Comparison of ENCODE assay signal across 25 cellular contexts in the genomic region with DNA sequence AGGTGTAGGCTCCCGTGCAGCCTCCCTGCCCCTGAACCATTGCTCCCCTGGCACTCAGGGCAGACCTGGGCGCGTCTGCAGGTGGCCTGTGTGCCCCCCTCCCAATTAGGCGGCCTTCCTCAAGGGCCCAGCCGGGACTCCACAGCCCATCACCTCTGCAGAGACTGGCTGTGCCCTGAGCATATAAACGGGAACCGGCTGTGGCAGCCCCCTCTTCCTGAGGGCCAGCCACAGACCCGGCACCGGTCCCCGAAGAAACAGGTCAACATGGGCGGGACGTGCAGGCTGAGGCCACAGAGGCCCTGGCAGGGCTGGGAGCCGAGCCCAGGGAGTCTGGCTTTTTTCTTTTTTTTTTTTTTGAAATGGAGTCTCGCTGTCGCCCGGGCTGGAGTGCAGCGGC. TPM values are rescaled to one million over a fixed set of nuclear protein-coding genes. Genes with fewer than 3 reads are reported as not detected.
DNase-seq lines count a peak whose midpoint lies in the region; ATAC-seq, FAIRE-seq and TF ChIP-seq lines count a peak whose summit lies in the region.
"Had no signal": no experiment of that assay in that cellular context is flagged by ENCODE, and none has a peak within 500 bp of the region (broad histone marks: within the 10 kb centered on the region; RNA-seq: fewer than 3 reads in every experiment).

No MANE protein-coding gene starts in this region.

- no peak for TF ChIP-seq CTCF in sigmoid colon (IDR thresholded peaks at IDR 0.05)
- no peak for TF ChIP-seq CTCF in CD8-positive, alpha-beta T cell (IDR thresholded peaks at IDR 0.05)

- no peaks in the 10 kb centered on the region for H3K27me3 ChIP-seq in sigmoid colon
- no peaks in the 10 kb centered on the region for H3K27me3 ChIP-seq in CD8-positive, alpha-beta T cell (ENCODE audit: insufficient read depth, low read length)

- peaks cover 0 to 23% (median 6%) of the 10 kb centered on the region in 4 donors for H3K36me3 ChIP-seq in sigmoid colon
- no peaks in the 10 kb centered on the region for H3K36me3 ChIP-seq in CD8-positive, alpha-beta T cell (ENCODE audit: insufficient read depth, low read length)

- H3K27ac Mint-ChIP-seq in CD8-positive, alpha-beta T cell = no peak overlapping the region
- H3K27ac Mint-ChIP-seq in immature natural killer cell = no peak overlapping the region
- H3K27ac Mint-ChIP-seq: activated CD4-positive, alpha-beta T cell treated with anti-CD3 and anti-CD28 coated beads for 36 hours; activated naive CD4-positive, alpha-beta T cell treated with anti-CD3 and anti-CD28 coated beads, Interleukin-2, amount 10 ng/mL, durations not matched to agents 7 days and 5 days; activated T-helper 17 cell treated with anti-CD3 and anti-CD28 coated beads, Interleukin-2, amount 50 U/mL, for 72 hours; stimulated activated memory B cell treated with anti-CD40 and anti-IgM and Interleukin-4, amounts not matched to agents 10 μg/mL and 1 μg/mL and 100 μg/mL, for 72 hours had no signal

- intact Hi-C loops in left colon (cut with DNase I, micrococcal nuclease) = no loop called here
- intact Hi-C loops in sigmoid colon (cut with DNase I) = no loop called here
- intact Hi-C loops in CD8-positive, alpha-beta T cell (cut with DNase I, micrococcal nuclease) = no loop called here

- POLR2A ChIA-PET in CD8-positive, alpha-beta T cell (lab: Charles Lee) = no interaction called here

- H3K4me3 ChIP-seq in sigmoid colon = no peak overlapping the region
- no peak overlapping the region for H3K4me3 ChIP-seq in CD8-positive, alpha-beta T cell (ENCODE audit: low read depth, low read length)
- H3K4me3 ChIP-seq: psoas muscle had no signal

- H3K9me3 ChIP-seq in sigmoid colon = no peaks in the 10 kb centered on the region
- H3K9me3 ChIP-seq in CD8-positive, alpha-beta T cell (ENCODE audit: low read length) = no peaks in the 10 kb centered on the region
- H3K9me3 ChIP-seq: psoas muscle had no signal

- no peak for TF ChIP-seq EP300 in sigmoid colon (IDR thresholded peaks at IDR 0.05)

- no peak for FAIRE-seq in H54 (lab: Jason Lieb, UNC)
- FAIRE-seq: G401.6 had no signal

- peaks cover 0 to 57% (median 48%) of the 10 kb centered on the region in 4 donors for H3K4me1 ChIP-seq in sigmoid colon
- peaks cover 3% of the 10 kb centered on the region for H3K4me1 ChIP-seq in CD8-positive, alpha-beta T cell (ENCODE audit: insufficient read depth, low read length)

- ATAC-seq in left colon (peak; percentile 48), HG03196 (IDR thresholded peaks at IDR 0.05; ENCODE audit: unreplicated experiment) (no peak)
- ATAC-seq in CD8-positive, alpha-beta T cell = no peak
- ATAC-seq: activated CD4-positive, alpha-beta T cell treated with anti-CD3 and anti-CD28 coated beads for 36 hours; activated T-helper 17 cell treated with anti-CD3 and anti-CD28 coated beads, Interleukin-2, amount 50 U/mL, for 72 hours; left ventricle myocardium superior; Panc1; stimulated activated memory B cell treated with anti-CD40 and anti-IgM and Interleukin-4, amounts not matched to agents 10 μg/mL and 1 μg/mL and 100 μg/mL, for 72 hours had no signal

- H3K4me3 Mint-ChIP-seq in CD8-positive, alpha-beta T cell = no peak overlapping the region
- H3K4me3 Mint-ChIP-seq in immature natural killer cell = no peak overlapping the region
- H3K4me3 Mint-ChIP-seq: activated CD4-positive, alpha-beta T cell treated with anti-CD3 and anti-CD28 coated beads for 36 hours; activated naive CD4-positive, alpha-beta T cell treated with anti-CD3 and anti-CD28 coated beads, Interleukin-2, amount 10 ng/mL, durations not matched to agents 7 days and 5 days; activated T-helper 17 cell treated with anti-CD3 and anti-CD28 coated beads, Interleukin-2, amount 50 U/mL, for 72 hours; CD14-positive monocyte; H9; stimulated activated memory B cell treated with anti-CD40 and anti-IgM and Interleukin-4, amounts not matched to agents 10 μg/mL and 1 μg/mL and 100 μg/mL, for 72 hours had no signal

- no peak for DNase-seq in left colon
- peak; percentile 68 for DNase-seq in sigmoid colon
- DNase-seq in CD8-positive, alpha-beta T cell = no peak
- no peak for DNase-seq in H54 (ENCODE audit: insufficient read length, low spot score)
- DNase-seq in immature natural killer cell = no peak
- DNase-seq: activated CD4-positive, alpha-beta T cell treated with anti-CD3 and anti-CD28 coated beads for 36 hours; activated naive CD4-positive, alpha-beta T cell treated with anti-CD3 and anti-CD28 coated beads, Interleukin-2, amount 10 ng/mL, durations not matched to agents 7 days and 5 days; Calu3; DMS79; H9; hypothalamus; Karpas-422; left ventricle myocardium superior; NCI-H146; NCI-H446; NCI-H748 treated with DMSO at 0.1 percent for 48 hours; SHP77 had no signal

- H3K36me3 Mint-ChIP-seq in CD8-positive, alpha-beta T cell = peaks cover 36% of the 10 kb centered on the region
- peaks cover 0 to 3% (median 0%) of the 10 kb centered on the region in 3 donors for H3K36me3 Mint-ChIP-seq in immature natural killer cell

- no peaks in the 10 kb centered on the region for H3K9me3 Mint-ChIP-seq in CD8-positive, alpha-beta T cell
- no peaks in the 10 kb centered on the region for H3K9me3 Mint-ChIP-seq in immature natural killer cell
- H3K9me3 Mint-ChIP-seq: activated T-helper 17 cell treated with anti-CD3 and anti-CD28 coated beads, Interleukin-2, amount 50 U/mL, for 72 hours; H9 had no signal

- H3K4me1 Mint-ChIP-seq in CD8-positive, alpha-beta T cell (ENCODE audit: low read depth) = peaks cover 14% of the 10 kb centered on the region
- H3K4me1 Mint-ChIP-seq in immature natural killer cell = peaks cover 8 to 11% of the 10 kb centered on the region in 2 donors
- H3K4me1 Mint-ChIP-seq: activated T-helper 17 cell treated with anti-CD3 and anti-CD28 coated beads, Interleukin-2, amount 50 U/mL, for 72 hours had no signal

- H3K27me3 Mint-ChIP-seq in CD8-positive, alpha-beta T cell (ENCODE audit: low read depth) = no peaks in the 10 kb centered on the region
- peaks cover 0 to 7% (median 4%) of the 10 kb centered on the region in 3 donors for H3K27me3 Mint-ChIP-seq in immature natural killer cell (ENCODE audit: low read depth in 3 of 3)
- H3K27me3 Mint-ChIP-seq: activated CD4-positive, alpha-beta T cell treated with anti-CD3 and anti-CD28 coated beads for 36 hours; activated naive CD4-positive, alpha-beta T cell treated with anti-CD3 and anti-CD28 coated beads, Interleukin-2, amount 10 ng/mL, durations not matched to agents 7 days and 5 days; activated T-helper 17 cell treated with anti-CD3 and anti-CD28 coated beads, Interleukin-2, amount 50 U/mL, for 72 hours; stimulated activated memory B cell treated with anti-CD40 and anti-IgM and Interleukin-4, amounts not matched to agents 10 μg/mL and 1 μg/mL and 100 μg/mL, for 72 hours had no signal

- no peak for TF ChIP-seq POLR2A in sigmoid colon (IDR thresholded peaks at IDR 0.05)
- no peak for TF ChIP-seq POLR2A in H54 (IDR thresholded peaks at IDR 0.05; ENCODE audit: low read depth, low read length)

- H3K27ac ChIP-seq in angular gyrus (ENCODE audit: low read depth, low read length) (peak overlapping the region; percentile 97), sigmoid colon (peak overlapping the region; percentile 12 to 86 (median 81))
- H3K27ac ChIP-seq in CD8-positive, alpha-beta T cell (ENCODE audit: low read depth, low read length) = no peak overlapping the region
- H3K27ac ChIP-seq: psoas muscle had no signal

- CTCF ChIA-PET in CD8-positive, alpha-beta T cell (lab: Charles Lee) = no interaction called here

- 74 to 84% methylated on average over 17 of the region's 17 CpGs for WGBS in sigmoid colon, 2 donors

RNA-seq across cellular contexts. Expression of gene PIAS4, which starts 12.0 kb away (rescaled TPM):
- total RNA-seq in left colon = 10 to 100 TPM; 25.1 to 27.7 TPM
- 10 to 100 TPM; 16.5 to 29.9 (median 19.3) TPM for total RNA-seq in sigmoid colon
- polyA plus RNA-seq in sigmoid colon = 10 to 100 TPM in 2 of 3 donors, 1 to 10 TPM in 1; 7.2 to 21.8 (median 15.0) TPM
- total RNA-seq in CD8-positive, alpha-beta T cell = 10 to 100 TPM; 11.6 to 14.9 TPM
- 1 to 10 TPM; 6.1 to 8.5 (median 7.3) TPM for polyA plus RNA-seq in immature natural killer cell

RNA-seq across cellular contexts. Expression of gene EEF2, which starts 34.3 kb away (rescaled TPM):
- total RNA-seq in left colon (1,000 to 10,000 TPM; 1,955 to 2,053 TPM), sigmoid colon (1,000 to 10,000 TPM; 1,842 to 2,448 (median 2,055) TPM)
- polyA plus RNA-seq in sigmoid colon (1,000 to 10,000 TPM in 2 of 3 donors, 100 to 1,000 TPM in 1; 906 to 1,654 (median 1,225) TPM), immature natural killer cell (100 to 1,000 TPM; 167 to 381 (median 325) TPM)
- total RNA-seq in CD8-positive, alpha-beta T cell = 1,000 to 10,000 TPM; 2,844 to 2,933 TPM

RNA-seq across cellular contexts. Expression of gene ZBTB7A, which starts 47.1 kb away (rescaled TPM):
- 100 to 1,000 TPM; 110 to 124 TPM for total RNA-seq in left colon
- 10 to 100 TPM; 35.4 to 53.2 (median 44.8) TPM for total RNA-seq in sigmoid colon
- 10 to 100 TPM; 22.8 to 39.1 (median 23.8) TPM for polyA plus RNA-seq in sigmoid colon
- 10 to 100 TPM; 58.2 to 64.5 TPM for total RNA-seq in CD8-positive, alpha-beta T cell
- 10 to 100 TPM; 10.2 to 62.3 (median 29.0) TPM for polyA plus RNA-seq in immature natural killer cell

RNA-seq across cellular contexts. Expression of gene DAPK3, which starts 48.7 kb away (rescaled TPM):
- total RNA-seq in left colon = 10 to 100 TPM; 52.2 to 74.6 TPM
- total RNA-seq in sigmoid colon = 100 to 1,000 TPM in 3 of 4 donors, 10 to 100 TPM in 1; 91.3 to 167 (median 125) TPM
- polyA plus RNA-seq in sigmoid colon = 10 to 100 TPM; 38.4 to 66.8 (median 52.9) TPM
- 10 to 100 TPM; 20.7 to 21.5 TPM for total RNA-seq in CD8-positive, alpha-beta T cell
- polyA plus RNA-seq in immature natural killer cell = 10 to 100 TPM; 28.3 to 45.3 (median 29.6) TPM
